ENCODE assay signal across 18 cellular contexts in the genomic region with DNA sequence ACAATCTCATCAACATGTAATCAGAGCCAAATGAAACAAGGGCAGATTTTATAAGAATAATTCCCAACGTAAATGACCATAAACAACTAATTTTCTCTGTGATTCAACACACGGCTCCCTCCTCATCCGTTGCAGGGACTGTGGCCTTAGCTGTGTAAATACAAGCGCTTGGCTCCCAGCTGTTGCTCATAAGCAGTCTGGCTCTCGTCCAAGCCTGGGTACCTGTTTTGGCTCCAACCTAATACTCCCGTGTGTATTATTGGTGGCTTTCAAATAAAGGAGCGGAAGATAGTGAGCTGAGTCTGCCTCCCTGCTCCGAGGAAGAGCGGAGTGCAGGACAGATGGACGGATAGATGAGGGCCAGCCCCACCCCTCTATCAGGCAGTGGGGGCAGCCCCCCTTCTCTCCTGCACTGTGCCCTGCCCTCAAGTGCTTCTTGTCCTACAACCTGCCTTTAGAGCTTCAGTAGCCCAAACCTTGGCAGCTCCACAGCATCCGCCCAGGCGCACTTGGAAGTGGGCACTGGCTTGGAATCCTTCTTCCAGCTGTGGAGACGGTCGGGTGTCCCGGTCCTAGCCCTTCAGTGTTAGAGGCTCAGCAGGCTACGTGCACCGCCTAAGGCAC.
DNase-seq lines count a peak whose midpoint lies in the region; ATAC-seq and TF ChIP-seq lines count a peak whose summit lies in the region.
"Had no signal": no experiment of that assay in that cellular context is flagged by ENCODE, and none has a peak within 500 bp of the region (broad histone marks: within the 10 kb centered on the region; RNA-seq: fewer than 3 reads in every experiment).

No MANE protein-coding gene starts in this region.

- TF ChIP-seq CTCF in body of pancreas (IDR thresholded peaks at IDR 0.05) (no peak), transverse colon (IDR thresholded peaks at IDR 0.05) (no peak)

- H3K27me3 ChIP-seq in body of pancreas (no peaks in the 10 kb centered on the region), transverse colon (peaks cover 16% of the 10 kb centered on the region)

- TF ChIP-seq POLR2A in body of pancreas (IDR thresholded peaks at IDR 0.05) (no peak), transverse colon (IDR thresholded peaks at IDR 0.05) (no peak)

- H3K4me1 ChIP-seq in body of pancreas = no peaks in the 10 kb centered on the region
- no peaks in the 10 kb centered on the region for H3K4me1 ChIP-seq in transverse colon

- WGBS in body of pancreas, 2 donors = 36 to 39% methylated on average over 16 to 17 of the region's 17 CpGs
- WGBS in transverse colon (ENCODE audit: low coverage in 1 of 2), 2 donors = 45 to 52% methylated on average over 4 to 17 of the region's 17 CpGs

- intact Hi-C loops in body of pancreas (cut with DNase I) = no loop called here
- intact Hi-C loops in transverse colon (cut with DNase I; ENCODE audit: low total_unique reads) = no loop called here
- intact Hi-C loops in Right ventricle myocardium inferior (cut with DNase I) = no loop called here

- H3K9me3 ChIP-seq in body of pancreas = no peaks in the 10 kb centered on the region
- H3K9me3 ChIP-seq in transverse colon = no peaks in the 10 kb centered on the region

- DNase-seq in activated effector memory CD4-positive, alpha-beta T cell treated with anti-CD3 and anti-CD28 coated beads, Interleukin-2, amount 50 U/mL, for 16 hours = peak; percentile 43
- DNase-seq in activated effector memory CD4-positive, alpha-beta T cell treated with Interleukin-2 at 50 U/mL for 16 hours = no peak
- DNase-seq in NCI-H2196 treated with DMSO at 0.1 percent for 48 hours (lab: John Stamatoyannopoulos, UW; ENCODE audit: unreplicated experiment) (peak; percentile 49), body of pancreas (peak; percentile 45 to 83 (median 78)), transverse colon (peak; percentile 17), kidney tubule cell (ENCODE audit: low spot score) (no peak), T-helper 9 cell (no peak), Right ventricle myocardium inferior (ENCODE audit: missing footprints) (no peak)
- DNase-seq: activated CD4-positive, CD25-positive, alpha-beta regulatory T cell treated with anti-CD3 and anti-CD28 coated beads, Interleukin-2, amount 50 U/mL, for 72 hours; activated CD8-positive, alpha-beta memory T cell treated with anti-CD3 and anti-CD28 coated beads, Interleukin-2, amount 50 U/mL, for 4 hours; activated naive CD4-positive, alpha-beta T cell treated with anti-CD3 and anti-CD28 coated beads, Interleukin-2, amount 10 ng/mL, durations not matched to agents 7 days and 5 days; effector CD4-positive, alpha-beta T cell; OCI-M1; right cardiac atrium; stimulated activated CD4-positive, alpha-beta T cell treated with anti-CD3 and anti-CD28 coated beads, Interleukin-4, amount 100 ng/mL, for 1 hour; T-cell had no signal

- H3K4me3 ChIP-seq in body of pancreas = no peak overlapping the region
- no peak overlapping the region for H3K4me3 ChIP-seq in transverse colon

- H3K27ac ChIP-seq in body of pancreas (no peak overlapping the region), transverse colon (no peak overlapping the region)

- no peak for TF ChIP-seq EP300 in transverse colon (IDR thresholded peaks at IDR 0.05; ENCODE audit: low read depth)

- in situ Hi-C loops in transverse colon (cut with MboI; ENCODE audit: low pct_ligation_motif_present in 1 of 4, low pct_unique_long_range_greater_than_20kb in 1 of 4, low sequenced_read_pairs in 3 of 4) = no loop called here

- no peaks in the 10 kb centered on the region for H3K36me3 ChIP-seq in body of pancreas (replicated peaks in 1 of 2; ENCODE audit: insufficient read depth in 1 of 2, low read depth in 2 of 2)
- no peaks in the 10 kb centered on the region for H3K36me3 ChIP-seq in transverse colon

- ATAC-seq in body of pancreas = no peak
- ATAC-seq in Right ventricle myocardium inferior = no peak
- ATAC-seq: HepG2; natural killer cell treated with Interleukin-12 subunit alpha and Interleukin-12 subunit beta and Interleukin-15 and Interleukin-18, amount 100 ng/mL, for 72 hours; right cardiac atrium; T-cell had no signal

Comparison
In these comparisons a context has a peak if more than half of its experiments do, and no peak if none do; other contexts are left out.
1. DNase-seq: peak in activated effector memory CD4-positive, alpha-beta T cell treated with anti-CD3 and anti-CD28 coated beads, Interleukin-2, amount 50 U/mL, for 16 hours (single experiment), NCI-H2196 treated with DMSO at 0.1 percent for 48 hours (single experiment), body of pancreas (4 of 4) and transverse colon (single experiment); none in activated effector memory CD4-positive, alpha-beta T cell treated with Interleukin-2 at 50 U/mL for 16 hours (single experiment), kidney tubule cell (single experiment), T-helper 9 cell (single experiment) and Right ventricle myocardium inferior (single experiment).